8 cellular contexts compared by ENCODE assay signal in genomic region chr2:105144128-105144940, GRCh38.
DNase-seq lines count a peak whose midpoint lies in the region; TF ChIP-seq lines count a peak whose summit lies in the region.

No MANE protein-coding gene starts in this region.

- H3K4me3 ChIP-seq in HFF-Myc (replicated peaks; ENCODE audit: low read depth, low read length), result peak overlapping the region; percentile 35; the same call in 1 of the 2 replicates
- peak overlapping the region; percentile 28 for H3K4me3 ChIP-seq in colonic mucosa
- H3K4me3 ChIP-seq in tibial nerve, result peak overlapping the region in 2 of 4 donors; percentile 34 to 47

- no peak overlapping the region for H3K27ac ChIP-seq in colonic mucosa
- H3K27ac ChIP-seq in tibial nerve, result no peak overlapping the region

- peaks cover 4% of the 10 kb centered on the region for H3K27me3 Mint-ChIP-seq in progenitor cell of endocrine pancreas

- WGBS in tibial nerve, 2 donors, result 7 to 8% methylated on average over 39 to 42 of the region's 66 CpGs

- peak; percentile 37 for DNase-seq in D341Med (ENCODE audit: low spot score)
- DNase-seq in HFF-Myc (ENCODE audit: extremely low read depth, low read depth), result no peak
- DNase-seq in colonic mucosa, result no peak
- DNase-seq in progenitor cell of endocrine pancreas (ENCODE audit: low spot score, unreplicated experiment), result no peak
- DNase-seq in medulla oblongata (ENCODE audit: extremely low spot score), result no peak
- DNase-seq in NCI-H524 treated with DMSO at 0.1 percent for 48 hours (lab: John Stamatoyannopoulos, UW), result no peak
- no peak for DNase-seq in GM19240 (ENCODE audit: insufficient read length, low spot score)
- DNase-seq in tibial nerve (ENCODE audit: low spot score in 2 of 2), result no peak

- H3K36me3 Mint-ChIP-seq in progenitor cell of endocrine pancreas (ENCODE audit: insufficient read depth), result peaks cover 7% of the 10 kb centered on the region

- no peak for TF ChIP-seq EP300 in tibial nerve (IDR thresholded peaks at IDR 0.05)

- no peaks in the 10 kb centered on the region for H3K36me3 ChIP-seq in colonic mucosa
- no peaks in the 10 kb centered on the region for H3K36me3 ChIP-seq in tibial nerve

- no peak for TF ChIP-seq POLR2A in tibial nerve (IDR thresholded peaks at IDR 0.05)

- H3K4me1 ChIP-seq in colonic mucosa (no peaks in the 10 kb centered on the region), tibial nerve (peaks cover 0 to 18% (median 0%) of the 10 kb centered on the region in 4 donors)

- peaks cover 2% of the 10 kb centered on the region for H3K4me1 Mint-ChIP-seq in progenitor cell of endocrine pancreas (ENCODE audit: low read depth)

- no peaks in the 10 kb centered on the region for H3K9me3 ChIP-seq in colonic mucosa
- H3K9me3 ChIP-seq in tibial nerve, result no peaks in the 10 kb centered on the region

- intact Hi-C loops in colonic mucosa (cut with DNase I), result no loop called here

- H3K9ac ChIP-seq in colonic mucosa (ENCODE audit: low read depth in 2 of 2, low read length in 2 of 2), result no peak overlapping the region

- peak overlapping the region; percentile 82 for H3K4me3 Mint-ChIP-seq in progenitor cell of endocrine pancreas (ENCODE audit: low read depth)

- peaks cover 15% of the 10 kb centered on the region for H3K27me3 ChIP-seq in colonic mucosa
- H3K27me3 ChIP-seq in tibial nerve, result peaks cover 0 to 44% of the 10 kb centered on the region in 2 donors

- no peaks in the 10 kb centered on the region for H3K9me3 Mint-ChIP-seq in progenitor cell of endocrine pancreas (ENCODE audit: low read depth)

- no peak for TF ChIP-seq CTCF in HFF-Myc (IDR thresholded peaks at IDR 0.05; ENCODE audit: low read depth, low read length, missing control alignments)
- no peak for TF ChIP-seq CTCF in colonic mucosa (IDR thresholded peaks at IDR 0.05)
- no peak for TF ChIP-seq CTCF in progenitor cell of endocrine pancreas (IDR thresholded peaks at IDR 0.05; ENCODE audit: unreplicated experiment)
- no peak for TF ChIP-seq CTCF in tibial nerve (IDR thresholded peaks at IDR 0.05)

- H3K27ac Mint-ChIP-seq in progenitor cell of endocrine pancreas, result peak overlapping the region; percentile 71
